In genomic region chr6:46509063-46509462, GRCh38 we compare ENCODE assay signal across 24 cellular contexts. TPM values are rescaled to one million over a fixed set of nuclear protein-coding genes. Genes with fewer than 3 reads are reported as not detected.
DNase-seq lines count a peak whose midpoint lies in the region; ATAC-seq, FAIRE-seq and TF ChIP-seq lines count a peak whose summit lies in the region.
"Had no signal": no experiment of that assay in that cellular context is flagged by ENCODE, and none has a peak within 500 bp of the region (broad histone marks: within the 10 kb centered on the region; RNA-seq: fewer than 3 reads in every experiment).

No MANE protein-coding gene starts in this region.

- FAIRE-seq in pancreas (lab: Jason Lieb, UNC) (no peak), GM19239 (lab: Jason Lieb, UNC) (no peak)

- H3K4me1 ChIP-seq in left ventricle myocardium inferior, result peaks cover 94% of the 10 kb centered on the region
- H3K4me1 ChIP-seq in pancreas, result peaks cover 17 to 25% (median 23%) of the 10 kb centered on the region in 3 donors
- H3K4me1 ChIP-seq in upper lobe of right lung, result peaks cover 8% of the 10 kb centered on the region
- H3K4me1 ChIP-seq: BLaER1 treated with 17β-estradiol and CSF1 and Interleukin-3, amounts not matched to agents 10 nM and 100 nM; Caco-2 had no signal

- H3K9me3 ChIP-seq in left ventricle myocardium inferior (replicated peaks) (no peaks in the 10 kb centered on the region), pancreas (no peaks in the 10 kb centered on the region), upper lobe of right lung (no peaks in the 10 kb centered on the region)
- H3K9me3 ChIP-seq: BLaER1 treated with 17β-estradiol and CSF1 and Interleukin-3, amounts not matched to agents 10 nM and 100 nM; Caco-2 had no signal

- no peak for DNase-seq in Right ventricle myocardium inferior (ENCODE audit: missing footprints)
- DNase-seq in cardiac septum (ENCODE audit: low spot score), result no peak
- no peak for DNase-seq in left ventricle myocardium inferior
- peak in 1 of 6 donors; percentile 21 for DNase-seq in pancreas
- no peak for DNase-seq in upper lobe of right lung
- DNase-seq in NCI-H82 (lab: John Stamatoyannopoulos, UW), result no peak
- DNase-seq in GM19239 (ENCODE audit: insufficient read length, low spot score), result no peak
- DNase-seq in putamen (ENCODE audit: low spot score), result no peak
- DNase-seq: 8988T; Caco-2; CD4-positive, alpha-beta memory T cell; DMS 273 treated with DMSO at 0.1 percent for 48 hours; DMS79 treated with DMSO at 0.1 percent for 48 hours; H9; HFFc6; KBM-7; NCI-H1092; NCI-H1436 treated with DMSO at 0.1 percent for 48 hours; NCI-H1930; PC-9; RPMI8226; SIG-M5 had no signal

- H3K27ac ChIP-seq in left ventricle myocardium inferior (replicated peaks), result peak overlapping the region; percentile 90
- H3K27ac ChIP-seq in pancreas, result peak overlapping the region in 3 of 4 donors; percentile 9 to 53 (median 44)
- H3K27ac ChIP-seq in upper lobe of right lung, result no peak overlapping the region
- H3K27ac ChIP-seq: BLaER1 treated with 17β-estradiol and CSF1 and Interleukin-3, amounts not matched to agents 10 nM and 100 nM; PC-9 had no signal

- no peak overlapping the region for H3K4me3 ChIP-seq in left ventricle myocardium inferior
- H3K4me3 ChIP-seq in pancreas, result no peak overlapping the region
- no peak overlapping the region for H3K4me3 ChIP-seq in upper lobe of right lung
- H3K4me3 ChIP-seq: BLaER1 treated with 17β-estradiol and CSF1 and Interleukin-3, amounts not matched to agents 10 nM and 100 nM; PC-9 had no signal

- ATAC-seq in Right ventricle myocardium inferior, result peak; percentile 48
- ATAC-seq in pancreas, result peak; percentile 35 to 64 (median 50)
- ATAC-seq in upper lobe of right lung, result peak; percentile 46

- no peaks in the 10 kb centered on the region for H3K36me3 ChIP-seq in left ventricle myocardium inferior
- H3K36me3 ChIP-seq in pancreas, result no peaks in the 10 kb centered on the region
- H3K36me3 ChIP-seq in upper lobe of right lung, result no peaks in the 10 kb centered on the region
- H3K36me3 ChIP-seq: BLaER1 treated with 17β-estradiol and CSF1 and Interleukin-3, amounts not matched to agents 10 nM and 100 nM had no signal

- intact Hi-C loops in Right ventricle myocardium inferior (cut with DNase I), result loop anchor here (5.0 kb wide), 2 partner anchors 72 to 103 kb away; no protein-coding TSS in a partner anchor
- intact Hi-C loops in cardiac septum (cut with DNase I), result loop anchor here (5.0 kb wide), 1 partner anchor 103 kb away; no protein-coding TSS in a partner anchor
- intact Hi-C loops in left ventricle myocardium inferior (cut with micrococcal nuclease), result no loop called here
- intact Hi-C loops in pancreas (cut with DNase I), result no loop called here
- intact Hi-C loops in upper lobe of right lung (cut with DNase I), result no loop called here

- 9 to 13% methylated on average over 4 of the region's 4 CpGs for WGBS in pancreas, 2 donors

- H3K27me3 ChIP-seq in left ventricle myocardium inferior (ENCODE audit: low read depth) (no peaks in the 10 kb centered on the region), pancreas (no peaks in the 10 kb centered on the region), upper lobe of right lung (no peaks in the 10 kb centered on the region)
- H3K27me3 ChIP-seq: BLaER1 treated with 17β-estradiol and CSF1 and Interleukin-3, amounts not matched to agents 10 nM and 100 nM had no signal

- TF ChIP-seq CTCF in left ventricle myocardium inferior (IDR thresholded peaks at IDR 0.05; ENCODE audit: borderline replicate concordance) (no peak), pancreas (IDR thresholded peaks at IDR 0.05) (no peak), upper lobe of right lung (IDR thresholded peaks at IDR 0.05) (no peak)

RNA-seq across cellular contexts. Expression of gene RCAN2, which starts 17.8 kb away (rescaled TPM):
- total RNA-seq in Right ventricle myocardium inferior (273 TPM), cardiac septum (281 TPM), left ventricle myocardium inferior (312 TPM), pancreas (1 to 10 TPM; 1.7 to 7.4 (median 3.3) TPM), upper lobe of right lung (11.7 TPM)
- 10 to 100 TPM in 1 of 2 donors, 1 to 10 TPM in 1; 2.9 to 19.0 TPM for polyA plus RNA-seq in pancreas
- total RNA-seq: Caco-2; CD4-positive, alpha-beta memory T cell; NCI-H460 had no signal

Comparison
In these comparisons a context has a peak if more than half of its experiments do, and no peak if none do; other contexts are left out.
1. intact Hi-C loops: an anchor here in Right ventricle myocardium inferior (5.0 kb wide) and cardiac septum (5.0 kb wide); none called in left ventricle myocardium inferior, pancreas and upper lobe of right lung.
2. RNA of gene RCAN2, which starts 17.8 kb away (total RNA-seq): 312 TPM in left ventricle myocardium inferior (single experiment), 281 TPM in cardiac septum (single experiment) and 273 TPM in Right ventricle myocardium inferior (single experiment); 11.7 TPM in upper lobe of right lung (single experiment) and 1.7 to 7.4 TPM in pancreas; every median in the first group is over 10 times any median in the second.
3. Peak in every context shown above with its lines, with median percentiles within 50 percentile points of each other: ATAC-seq.